In the genomic region with DNA sequence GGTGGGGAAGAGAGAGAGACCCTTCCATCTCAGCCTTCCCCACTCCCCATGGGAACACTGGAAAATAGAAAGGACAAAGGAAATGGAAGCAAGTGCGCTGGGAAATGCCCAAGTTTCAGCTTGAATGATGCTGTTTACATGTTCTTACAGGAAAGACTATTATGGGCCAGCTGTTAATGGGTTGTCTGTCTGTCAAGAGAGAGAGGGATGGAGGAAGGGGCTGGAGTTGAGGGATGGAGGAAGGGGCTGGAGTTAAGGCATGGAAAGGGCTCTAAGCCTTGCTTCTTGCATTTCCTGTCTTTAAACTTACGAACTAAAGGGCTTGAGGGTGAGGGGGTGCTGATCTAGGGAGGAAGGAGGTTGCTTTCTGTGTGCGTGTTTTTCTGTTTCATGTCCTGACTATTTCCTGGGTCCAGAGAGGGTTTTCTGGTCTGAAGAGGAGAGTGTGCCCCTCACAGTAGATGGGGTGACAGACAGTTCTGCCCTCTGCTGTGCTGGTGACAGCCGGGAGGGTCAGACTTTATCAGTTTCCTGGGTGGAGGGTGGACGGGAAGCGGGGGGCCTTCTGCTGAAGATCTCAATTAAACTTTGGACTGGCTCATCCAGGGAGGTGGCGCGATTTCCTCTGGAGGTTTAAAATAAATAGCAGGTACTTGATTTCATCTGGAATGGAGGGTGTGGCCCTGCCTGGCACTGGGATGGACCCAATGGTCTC, we compare ENCODE assay signal across 1 cellular context.
TF ChIP-seq lines count a peak whose summit lies in the region.

No MANE protein-coding gene starts in this region.

TF ChIP-seq in A549, 52 proteins besides CTCF, POLR2A, EP300 and RAD21 (continued from another document):
- TF ChIP-seq, protein P1, sequence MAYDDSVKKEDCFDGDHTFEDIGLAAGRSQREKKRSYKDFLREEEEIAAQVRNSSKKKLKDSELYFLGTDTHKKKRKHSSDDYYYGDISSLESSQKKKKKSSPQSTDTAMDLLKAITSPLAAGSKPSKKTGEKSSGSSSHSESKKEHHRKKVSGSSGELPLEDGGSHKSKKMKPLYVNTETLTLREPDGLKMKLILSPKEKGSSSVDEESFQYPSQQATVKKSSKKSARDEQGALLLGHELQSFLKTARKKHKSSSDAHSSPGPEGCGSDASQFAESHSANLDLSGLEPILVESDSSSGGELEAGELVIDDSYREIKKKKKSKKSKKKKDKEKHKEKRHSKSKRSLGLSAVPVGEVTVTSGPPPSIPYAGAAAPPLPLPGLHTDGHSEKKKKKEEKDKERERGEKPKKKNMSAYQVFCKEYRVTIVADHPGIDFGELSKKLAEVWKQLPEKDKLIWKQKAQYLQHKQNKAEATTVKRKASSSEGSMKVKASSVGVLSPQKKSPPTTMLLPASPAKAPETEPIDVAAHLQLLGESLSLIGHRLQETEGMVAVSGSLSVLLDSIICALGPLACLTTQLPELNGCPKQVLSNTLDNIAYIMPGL (CRISPR knock-in tag; IDR thresholded peaks at IDR 0.05; ENCODE audit: borderline replicate concordance), result no peak
- no peak for TF ChIP-seq FOSL2 (IDR thresholded peaks at IDR 0.05)
- TF ChIP-seq FOSL2 (CRISPR knock-in tag; IDR thresholded peaks at IDR 0.05), result no peak
- no peak for TF ChIP-seq NR3C1 (IDR thresholded peaks at IDR 0.05)
- no peak for TF ChIP-seq KDM5A (IDR thresholded peaks at IDR 0.05)
